In the genomic region with DNA sequence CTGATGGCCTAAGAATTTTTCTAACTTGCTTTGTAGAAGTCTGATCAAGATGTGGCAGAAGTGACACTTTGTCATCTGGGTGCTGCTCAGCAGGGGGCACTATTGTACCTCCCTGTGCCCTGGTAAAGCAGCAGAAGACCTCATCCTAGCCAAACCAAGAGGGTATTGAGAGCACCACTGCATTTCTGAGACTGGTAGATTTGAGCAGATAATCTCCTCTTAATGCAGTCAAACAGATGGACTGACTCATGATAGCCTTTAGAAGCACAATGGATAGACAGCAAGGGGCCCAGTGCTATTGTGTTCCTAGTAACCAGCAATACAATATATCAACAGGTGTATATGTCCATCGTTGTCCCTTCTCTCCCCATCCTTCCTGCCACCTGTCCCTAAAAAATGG, we compare ENCODE assay signal across 1 cellular context.
TF ChIP-seq lines count a peak whose summit lies in the region.

No MANE protein-coding gene starts in this region.

TF ChIP-seq in K562, 482 proteins besides CTCF, POLR2A, EP300 and RAD21 (continues in another document):
- TF ChIP-seq CAMTA2 (CRISPR knock-in tag; conservative IDR thresholded peaks at IDR 0.05) (no peak), ZNF134 (CRISPR knock-in tag; conservative IDR thresholded peaks at IDR 0.05) (no peak), KLF16 (IDR thresholded peaks at IDR 0.05) (no peak), LEF1 (IDR thresholded peaks at IDR 0.05) (no peak), FOS (IDR thresholded peaks at IDR 0.05; ENCODE audit: extremely low read depth, insufficient read length) (no peak), ETV6 (IDR thresholded peaks at IDR 0.05; ENCODE audit: borderline replicate concordance in 1 of 2, low read depth in 2 of 2, low read length in 1 of 2) (no peak), ETV6 (CRISPR knock-in tag; IDR thresholded peaks at IDR 0.05; ENCODE audit: borderline replicate concordance) (no peak), RUNX1 (IDR thresholded peaks at IDR 0.05; ENCODE audit: low read depth) (no peak), NCOR1 (IDR thresholded peaks at IDR 0.05) (no peak), ZNF583 (CRISPR knock-in tag; IDR thresholded peaks at IDR 0.05) (no peak), SETDB1 (IDR thresholded peaks at IDR 0.05; ENCODE audit: low read length) (no peak), CBX3 (IDR thresholded peaks at IDR 0.05; ENCODE audit: borderline replicate concordance in 1 of 2, low read length in 2 of 2) (0 out of 3 replicates have a peak, but pooled peaks of 1 of the 2 experiments have one; percentile 18), ZFPM2 (CRISPR knock-in tag; IDR thresholded peaks at IDR 0.05) (no peak), U2AF2 (optimal IDR thresholded peaks at IDR 0.05; ENCODE audit: low read depth, low read length) (no peak), ZNF212 (CRISPR knock-in tag; IDR thresholded peaks at IDR 0.05) (no peak), ZNF707 (CRISPR knock-in tag; conservative IDR thresholded peaks at IDR 0.05) (no peak), CC2D1A (IDR thresholded peaks at IDR 0.05) (0 out of 2 replicates have a peak, but pooled peaks have one; percentile 15), SMC3 (conservative IDR thresholded peaks at IDR 0.05; ENCODE audit: insufficient read depth, low read depth, low read length) (peak; percentile 52), PHB (CRISPR knock-in tag; IDR thresholded peaks at IDR 0.05) (no peak), BDP1 (IDR thresholded peaks at IDR 0.05; ENCODE audit: insufficient read depth, insufficient read length) (no peak), FOXJ3 (CRISPR knock-in tag; IDR thresholded peaks at IDR 0.05) (no peak), ZNF239 (CRISPR knock-in tag; IDR thresholded peaks at IDR 0.05) (no peak), ZC3H11A (IDR thresholded peaks at IDR 0.05; ENCODE audit: low read depth, low read length) (no peak), JUND (IDR thresholded peaks at IDR 0.05; ENCODE audit: borderline replicate concordance, low read depth, low read length) (peak; percentile 27; the same call in 1 of the 2 replicates), JUND (tag; IDR thresholded peaks at IDR 0.05; ENCODE audit: borderline replicate concordance, low read depth, low read length) (peak; percentile 50; the same call in 1 of the 3 replicates), WHSC1 (IDR thresholded peaks at IDR 0.05; ENCODE audit: low read length) (no peak), BRD9 (IDR thresholded peaks at IDR 0.05; ENCODE audit: low read depth, partially characterized antibody) (peak; percentile 79), ZNF57 (CRISPR knock-in tag; IDR thresholded peaks at IDR 0.05) (no peak), NELFE (IDR thresholded peaks at IDR 0.05; ENCODE audit: insufficient read depth, insufficient read length) (no peak), CBX2 (IDR thresholded peaks at IDR 0.05; ENCODE audit: insufficient read depth, low read length, poor library complexity, severe bottlenecking) (no peak), ZNF12 (CRISPR knock-in tag; IDR thresholded peaks at IDR 0.05) (no peak), HLTF (IDR thresholded peaks at IDR 0.05) (no peak), ZNF589 (CRISPR knock-in tag; IDR thresholded peaks at IDR 0.05; ENCODE audit: low read depth) (no peak), ZFP1 (CRISPR knock-in tag; IDR thresholded peaks at IDR 0.05) (no peak), CBX5 (IDR thresholded peaks at IDR 0.05; ENCODE audit: borderline replicate concordance, low read depth) (no peak), SMAD3 (CRISPR knock-in tag; conservative IDR thresholded peaks at IDR 0.05) (no peak)
- TF ChIP-seq, protein P1, sequence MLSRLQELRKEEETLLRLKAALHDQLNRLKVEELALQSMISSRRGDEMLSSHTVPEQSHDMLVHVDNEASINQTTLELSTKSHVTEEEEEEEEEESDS (CRISPR knock-in tag; IDR thresholded peaks at IDR 0.05) = no peak
- TF ChIP-seq, protein P2, sequence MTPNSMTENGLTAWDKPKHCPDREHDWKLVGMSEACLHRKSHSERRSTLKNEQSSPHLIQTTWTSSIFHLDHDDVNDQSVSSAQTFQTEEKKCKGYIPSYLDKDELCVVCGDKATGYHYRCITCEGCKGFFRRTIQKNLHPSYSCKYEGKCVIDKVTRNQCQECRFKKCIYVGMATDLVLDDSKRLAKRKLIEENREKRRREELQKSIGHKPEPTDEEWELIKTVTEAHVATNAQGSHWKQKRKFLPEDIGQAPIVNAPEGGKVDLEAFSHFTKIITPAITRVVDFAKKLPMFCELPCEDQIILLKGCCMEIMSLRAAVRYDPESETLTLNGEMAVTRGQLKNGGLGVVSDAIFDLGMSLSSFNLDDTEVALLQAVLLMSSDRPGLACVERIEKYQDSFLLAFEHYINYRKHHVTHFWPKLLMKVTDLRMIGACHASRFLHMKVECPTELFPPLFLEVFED (CRISPR knock-in tag; conservative IDR thresholded peaks at IDR 0.05) = 0 out of 2 replicates have a peak, but pooled peaks have one; percentile 6
- TF ChIP-seq, protein P3, sequence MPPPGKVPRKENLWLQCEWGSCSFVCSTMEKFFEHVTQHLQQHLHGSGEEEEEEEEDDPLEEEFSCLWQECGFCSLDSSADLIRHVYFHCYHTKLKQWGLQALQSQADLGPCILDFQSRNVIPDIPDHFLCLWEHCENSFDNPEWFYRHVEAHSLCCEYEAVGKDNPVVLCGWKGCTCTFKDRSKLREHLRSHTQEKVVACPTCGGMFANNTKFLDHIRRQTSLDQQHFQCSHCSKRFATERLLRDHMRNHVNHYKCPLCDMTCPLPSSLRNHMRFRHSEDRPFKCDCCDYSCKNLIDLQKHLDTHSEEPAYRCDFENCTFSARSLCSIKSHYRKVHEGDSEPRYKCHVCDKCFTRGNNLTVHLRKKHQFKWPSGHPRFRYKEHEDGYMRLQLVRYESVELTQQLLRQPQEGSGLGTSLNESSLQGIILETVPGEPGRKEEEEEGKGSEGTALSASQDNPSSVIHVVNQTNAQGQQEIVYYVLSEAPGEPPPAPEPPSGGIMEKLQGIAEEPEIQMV (tag; conservative IDR thresholded peaks at IDR 0.05; ENCODE audit: low read depth) = no peak
- TF ChIP-seq, protein P4, sequence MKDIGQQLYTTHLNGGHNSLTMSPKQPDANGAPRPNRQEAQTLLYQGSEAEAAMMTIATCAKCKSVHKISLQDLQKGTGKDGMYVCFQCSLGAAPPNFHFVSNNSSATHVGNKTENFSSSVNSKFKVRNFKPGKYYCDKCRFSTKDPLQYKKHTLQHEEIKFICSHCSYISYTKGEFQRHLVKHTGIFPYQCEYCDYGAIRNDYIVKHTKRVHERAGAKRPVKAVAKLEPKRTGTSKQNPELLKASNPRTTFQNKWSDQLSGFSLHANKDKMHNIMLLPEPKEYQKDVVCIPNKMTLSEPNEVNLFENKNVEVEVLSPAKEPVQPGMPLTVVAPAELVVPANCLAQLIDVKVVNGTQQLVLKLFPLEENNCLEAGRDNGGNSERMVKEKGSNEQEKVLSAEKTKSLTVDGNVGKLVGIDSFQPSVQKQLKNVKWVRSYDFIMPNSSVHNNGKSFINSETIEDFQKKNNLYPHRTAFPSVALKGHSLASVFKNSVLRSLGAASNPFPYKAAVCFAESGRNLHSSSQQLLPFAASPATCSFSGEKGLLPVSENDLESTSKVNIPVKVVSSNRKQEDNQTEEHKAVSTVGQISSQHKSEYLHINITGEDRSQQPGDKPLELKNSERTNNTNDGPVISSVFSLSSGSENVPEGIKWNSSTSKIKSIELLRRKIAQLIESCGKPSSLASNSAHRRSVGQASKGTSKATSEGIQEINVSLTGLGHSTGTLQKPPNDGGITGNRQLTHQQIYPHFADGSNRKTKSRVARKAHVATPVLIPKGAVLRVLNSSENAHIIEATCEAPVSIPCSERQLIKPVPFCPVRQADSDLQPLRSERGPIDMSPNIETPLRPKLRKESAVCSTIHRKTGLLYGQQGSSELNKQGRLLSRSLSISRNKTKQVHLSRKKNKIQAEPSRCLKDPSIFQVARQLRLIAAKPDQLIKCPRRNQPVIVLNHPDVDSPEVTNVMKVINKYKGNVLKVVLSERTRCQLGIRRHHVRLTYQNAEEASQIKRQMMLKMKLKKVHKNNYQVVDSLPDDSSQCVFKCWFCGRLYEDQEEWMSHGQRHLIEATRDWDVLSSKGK (CRISPR knock-in tag; IDR thresholded peaks at IDR 0.05) = no peak
- TF ChIP-seq, protein P5, sequence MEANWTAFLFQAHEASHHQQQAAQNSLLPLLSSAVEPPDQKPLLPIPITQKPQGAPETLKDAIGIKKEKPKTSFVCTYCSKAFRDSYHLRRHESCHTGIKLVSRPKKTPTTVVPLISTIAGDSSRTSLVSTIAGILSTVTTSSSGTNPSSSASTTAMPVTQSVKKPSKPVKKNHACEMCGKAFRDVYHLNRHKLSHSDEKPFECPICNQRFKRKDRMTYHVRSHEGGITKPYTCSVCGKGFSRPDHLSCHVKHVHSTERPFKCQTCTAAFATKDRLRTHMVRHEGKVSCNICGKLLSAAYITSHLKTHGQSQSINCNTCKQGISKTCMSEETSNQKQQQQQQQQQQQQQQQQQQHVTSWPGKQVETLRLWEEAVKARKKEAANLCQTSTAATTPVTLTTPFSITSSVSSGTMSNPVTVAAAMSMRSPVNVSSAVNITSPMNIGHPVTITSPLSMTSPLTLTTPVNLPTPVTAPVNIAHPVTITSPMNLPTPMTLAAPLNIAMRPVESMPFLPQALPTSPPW (CRISPR knock-in tag; IDR thresholded peaks at IDR 0.05) = no peak
- TF ChIP-seq, protein P6, sequence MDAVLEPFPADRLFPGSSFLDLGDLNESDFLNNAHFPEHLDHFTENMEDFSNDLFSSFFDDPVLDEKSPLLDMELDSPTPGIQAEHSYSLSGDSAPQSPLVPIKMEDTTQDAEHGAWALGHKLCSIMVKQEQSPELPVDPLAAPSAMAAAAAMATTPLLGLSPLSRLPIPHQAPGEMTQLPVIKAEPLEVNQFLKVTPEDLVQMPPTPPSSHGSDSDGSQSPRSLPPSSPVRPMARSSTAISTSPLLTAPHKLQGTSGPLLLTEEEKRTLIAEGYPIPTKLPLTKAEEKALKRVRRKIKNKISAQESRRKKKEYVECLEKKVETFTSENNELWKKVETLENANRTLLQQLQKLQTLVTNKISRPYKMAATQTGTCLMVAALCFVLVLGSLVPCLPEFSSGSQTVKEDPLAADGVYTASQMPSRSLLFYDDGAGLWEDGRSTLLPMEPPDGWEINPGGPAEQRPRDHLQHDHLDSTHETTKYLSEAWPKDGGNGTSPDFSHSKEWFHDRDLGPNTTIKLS (IDR thresholded peaks at IDR 0.05; ENCODE audit: borderline replicate concordance, low read depth) = no peak
- TF ChIP-seq, protein P7, sequence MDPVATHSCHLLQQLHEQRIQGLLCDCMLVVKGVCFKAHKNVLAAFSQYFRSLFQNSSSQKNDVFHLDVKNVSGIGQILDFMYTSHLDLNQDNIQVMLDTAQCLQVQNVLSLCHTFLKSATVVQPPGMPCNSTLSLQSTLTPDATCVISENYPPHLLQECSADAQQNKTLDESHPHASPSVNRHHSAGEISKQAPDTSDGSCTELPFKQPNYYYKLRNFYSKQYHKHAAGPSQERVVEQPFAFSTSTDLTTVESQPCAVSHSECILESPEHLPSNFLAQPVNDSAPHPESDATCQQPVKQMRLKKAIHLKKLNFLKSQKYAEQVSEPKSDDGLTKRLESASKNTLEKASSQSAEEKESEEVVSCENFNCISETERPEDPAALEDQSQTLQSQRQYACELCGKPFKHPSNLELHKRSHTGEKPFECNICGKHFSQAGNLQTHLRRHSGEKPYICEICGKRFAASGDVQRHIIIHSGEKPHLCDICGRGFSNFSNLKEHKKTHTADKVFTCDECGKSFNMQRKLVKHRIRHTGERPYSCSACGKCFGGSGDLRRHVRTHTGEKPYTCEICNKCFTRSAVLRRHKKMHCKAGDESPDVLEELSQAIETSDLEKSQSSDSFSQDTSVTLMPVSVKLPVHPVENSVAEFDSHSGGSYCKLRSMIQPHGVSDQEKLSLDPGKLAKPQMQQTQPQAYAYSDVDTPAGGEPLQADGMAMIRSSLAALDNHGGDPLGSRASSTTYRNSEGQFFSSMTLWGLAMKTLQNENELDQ (CRISPR knock-in tag; IDR thresholded peaks at IDR 0.05; ENCODE audit: borderline replicate concordance) = no peak
- TF ChIP-seq, protein P8, sequence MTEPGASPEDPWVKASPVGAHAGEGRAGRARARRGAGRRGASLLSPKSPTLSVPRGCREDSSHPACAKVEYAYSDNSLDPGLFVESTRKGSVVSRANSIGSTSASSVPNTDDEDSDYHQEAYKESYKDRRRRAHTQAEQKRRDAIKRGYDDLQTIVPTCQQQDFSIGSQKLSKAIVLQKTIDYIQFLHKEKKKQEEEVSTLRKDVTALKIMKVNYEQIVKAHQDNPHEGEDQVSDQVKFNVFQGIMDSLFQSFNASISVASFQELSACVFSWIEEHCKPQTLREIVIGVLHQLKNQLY (CRISPR knock-in tag; conservative IDR thresholded peaks at IDR 0.05) = no peak
- TF ChIP-seq, protein P9, sequence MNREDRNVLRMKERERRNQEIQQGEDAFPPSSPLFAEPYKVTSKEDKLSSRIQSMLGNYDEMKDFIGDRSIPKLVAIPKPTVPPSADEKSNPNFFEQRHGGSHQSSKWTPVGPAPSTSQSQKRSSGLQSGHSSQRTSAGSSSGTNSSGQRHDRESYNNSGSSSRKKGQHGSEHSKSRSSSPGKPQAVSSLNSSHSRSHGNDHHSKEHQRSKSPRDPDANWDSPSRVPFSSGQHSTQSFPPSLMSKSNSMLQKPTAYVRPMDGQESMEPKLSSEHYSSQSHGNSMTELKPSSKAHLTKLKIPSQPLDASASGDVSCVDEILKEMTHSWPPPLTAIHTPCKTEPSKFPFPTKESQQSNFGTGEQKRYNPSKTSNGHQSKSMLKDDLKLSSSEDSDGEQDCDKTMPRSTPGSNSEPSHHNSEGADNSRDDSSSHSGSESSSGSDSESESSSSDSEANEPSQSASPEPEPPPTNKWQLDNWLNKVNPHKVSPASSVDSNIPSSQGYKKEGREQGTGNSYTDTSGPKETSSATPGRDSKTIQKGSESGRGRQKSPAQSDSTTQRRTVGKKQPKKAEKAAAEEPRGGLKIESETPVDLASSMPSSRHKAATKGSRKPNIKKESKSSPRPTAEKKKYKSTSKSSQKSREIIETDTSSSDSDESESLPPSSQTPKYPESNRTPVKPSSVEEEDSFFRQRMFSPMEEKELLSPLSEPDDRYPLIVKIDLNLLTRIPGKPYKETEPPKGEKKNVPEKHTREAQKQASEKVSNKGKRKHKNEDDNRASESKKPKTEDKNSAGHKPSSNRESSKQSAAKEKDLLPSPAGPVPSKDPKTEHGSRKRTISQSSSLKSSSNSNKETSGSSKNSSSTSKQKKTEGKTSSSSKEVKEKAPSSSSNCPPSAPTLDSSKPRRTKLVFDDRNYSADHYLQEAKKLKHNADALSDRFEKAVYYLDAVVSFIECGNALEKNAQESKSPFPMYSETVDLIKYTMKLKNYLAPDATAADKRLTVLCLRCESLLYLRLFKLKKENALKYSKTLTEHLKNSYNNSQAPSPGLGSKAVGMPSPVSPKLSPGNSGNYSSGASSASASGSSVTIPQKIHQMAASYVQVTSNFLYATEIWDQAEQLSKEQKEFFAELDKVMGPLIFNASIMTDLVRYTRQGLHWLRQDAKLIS (CRISPR knock-in tag; IDR thresholded peaks at IDR 0.05) = no peak
